In genomic region chr12:69685810-69686209, GRCh38 we compare ENCODE assay signal across 11 cellular contexts. TPM values are rescaled to one million over a fixed set of nuclear protein-coding genes. Genes with fewer than 3 reads are reported as not detected.
DNase-seq lines count a peak whose midpoint lies in the region; ATAC-seq and TF ChIP-seq lines count a peak whose summit lies in the region.
"Had no signal": no experiment of that assay in that cellular context is flagged by ENCODE, and none has a peak within 500 bp of the region (broad histone marks: within the 10 kb centered on the region; RNA-seq: fewer than 3 reads in every experiment).

No MANE protein-coding gene starts in this region.

- ATAC-seq in GM21576 (IDR thresholded peaks at IDR 0.05; ENCODE audit: unreplicated experiment): peak; percentile 68

- TF ChIP-seq CTCF in AG10803 (conservative IDR thresholded peaks at IDR 0.05; ENCODE audit: low read length): no peak

- DNase-seq in AG10803 (ENCODE audit: low read depth) (peak; percentile 53), LHCN-M2 (ENCODE audit: low read depth) (peak; percentile 98), fibroblast of gingiva (ENCODE audit: low read depth) (peak; percentile 50), SIG-M5 treated with dmso at 0.1 percent for 504 hours (lab: John Stamatoyannopoulos, UW; ENCODE audit: unreplicated experiment) (no peak), NCI-H774 (lab: John Stamatoyannopoulos, UW) (no peak), dedifferentiated amniotic fluid mesenchymal stem cell (ENCODE audit: extremely low spot score) (no peak)
- DNase-seq in stimulated activated naive CD4-positive, alpha-beta T cell treated with Interleukin-2 at 50 U/mL for 16 hours (lab: John Stamatoyannopoulos, UW): no peak
- DNase-seq: activated gamma-delta T cell treated with Interleukin-2 at 50 U/mL for 16 hours; CD8-positive, alpha-beta memory T cell; T-helper 9 cell had no signal

- H3K4me3 ChIP-seq in AG10803 (ENCODE audit: low read length): no peak overlapping the region

RNA-seq across cellular contexts. Expression of gene BEST3, which starts 13.3 kb away (rescaled TPM):
- total RNA-seq in LHCN-M2 (2014; rRNA removed): 1.0 and 2.4 TPM in 2 replicates
- polyA plus RNA-seq in LHCN-M2 (2012): 0.62 TPM
- total RNA-seq: CD8-positive, alpha-beta memory T cell had no signal
- polyA plus RNA-seq: CD8-positive, alpha-beta memory T cell had no signal

RNA-seq across cellular contexts. Expression of gene RAB3IP, which starts 52.9 kb away (rescaled TPM):
- total RNA-seq in LHCN-M2 (2014; rRNA removed): 8.3 and 16.5 TPM in 2 replicates
- 4.5 TPM for polyA plus RNA-seq in LHCN-M2 (2012)

Comparison
In these comparisons a context has a peak if more than half of its experiments do, and no peak if none do; other contexts are left out.
1. DNase-seq: peak in AG10803 (single experiment), LHCN-M2 (single experiment) and fibroblast of gingiva (single experiment); none in stimulated activated naive CD4-positive, alpha-beta T cell treated with Interleukin-2 at 50 U/mL for 16 hours (single experiment), SIG-M5 treated with dmso at 0.1 percent for 504 hours (single experiment), NCI-H774 (single experiment) and dedifferentiated amniotic fluid mesenchymal stem cell (single experiment).